ENCODE assay signal across 8 cellular contexts in the genomic region with DNA sequence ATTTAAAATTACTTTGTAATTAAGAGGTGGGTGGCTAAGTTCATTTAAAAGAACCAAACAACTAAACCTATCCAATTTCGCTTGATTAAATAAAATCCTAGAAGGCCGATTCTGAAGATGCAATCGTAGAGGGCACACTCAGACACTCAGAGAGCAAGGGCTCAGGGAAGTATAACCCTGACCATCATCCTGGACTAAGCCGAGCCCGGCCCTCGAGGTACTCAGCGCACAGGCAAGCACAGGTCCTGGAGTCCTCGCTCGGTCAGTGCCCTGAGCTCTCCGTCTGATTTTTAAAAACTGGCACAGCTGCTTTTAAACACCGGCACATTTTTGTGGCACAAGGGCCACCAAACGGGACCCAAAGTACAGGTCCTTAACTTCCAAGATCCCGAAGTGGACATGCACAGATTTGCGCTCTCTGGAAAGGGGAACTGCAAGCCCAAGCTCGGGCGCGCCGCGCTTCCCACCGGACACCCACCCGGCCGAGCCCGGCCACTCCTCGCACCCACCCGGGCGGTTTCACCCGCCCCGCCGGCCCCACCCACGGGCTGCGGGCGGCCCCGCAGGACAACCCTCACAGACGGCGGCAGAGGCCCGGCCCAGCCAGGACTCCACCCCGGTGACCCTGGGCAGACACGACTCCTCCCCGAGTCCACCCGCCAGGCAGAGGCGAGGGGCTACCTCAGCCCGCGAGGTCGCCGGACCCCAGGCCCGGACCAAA.
DNase-seq lines count a peak whose midpoint lies in the region; ATAC-seq and TF ChIP-seq lines count a peak whose summit lies in the region.
"Not testable (repeated sequence)": the region's sequence is repeated elsewhere in the genome, so short reads cannot be mapped to it uniquely, and the experiment has no call there.

No MANE protein-coding gene starts in this region.

- TF ChIP-seq EP300 in neural cell (conservative IDR thresholded peaks at IDR 0.05; ENCODE audit: poor library complexity, severe bottlenecking); suprapubic skin (IDR thresholded peaks at IDR 0.05): not testable (repeated sequence)

- not testable (repeated sequence) for H3F3A ChIP-seq in neural cell (ENCODE audit: insufficient read depth, low read length, poor library complexity, severe bottlenecking)

- peaks cover 0 to 11% (median 3%) of the 10 kb centered on the region in 9 donors for H3K4me1 ChIP-seq in heart right ventricle
- H3K4me1 ChIP-seq in suprapubic skin, result not testable (repeated sequence)

- not testable (repeated sequence) for H4K20me1 ChIP-seq in neural cell (ENCODE audit: insufficient read depth)

- H3K9ac ChIP-seq in neural cell (ENCODE audit: low read length), result peak overlapping the region; percentile 45

- peak overlapping the region; percentile 73 for H3K4me3 ChIP-seq in GM06990 (replicated peaks; ENCODE audit: low read depth, low read length)
- peak overlapping the region; percentile 52 for H3K4me3 ChIP-seq in astrocyte of the spinal cord (ENCODE audit: low read depth, low read length)
- peak overlapping the region; percentile 52 to 94 (median 74) for H3K4me3 ChIP-seq in heart right ventricle
- H3K4me3 ChIP-seq in neural cell (ENCODE audit: low read length), result peak overlapping the region; percentile 59
- H3K4me3 ChIP-seq in suprapubic skin, result peak overlapping the region; percentile 75

- H3K27me3 ChIP-seq in GM06990 (replicated peaks; ENCODE audit: control insufficient read depth, insufficient read depth, low read length); heart right ventricle; neural cell (ENCODE audit: insufficient read depth, low read depth, low read length); suprapubic skin: not testable (repeated sequence)

- H3K36me3 ChIP-seq in GM06990 (ENCODE audit: control insufficient read depth, insufficient read depth, low read length); heart right ventricle; neural cell (ENCODE audit: insufficient read depth, low read length); suprapubic skin: not testable (repeated sequence)

- in situ Hi-C loops in astrocyte of the spinal cord (cut with HindIII; ENCODE audit: low sequenced_read_pairs), result not testable (repeated sequence)

- not testable (repeated sequence) for H3K9me2 ChIP-seq in neural cell (ENCODE audit: insufficient read depth, low read length)

- not testable (repeated sequence) for H2AFZ ChIP-seq in neural cell (ENCODE audit: low read depth, low read length)

- peak; percentile 47 for ATAC-seq in GM21737 (IDR thresholded peaks at IDR 0.05; ENCODE audit: unreplicated experiment)
- peak; percentile 32 for ATAC-seq in HG03442 (IDR thresholded peaks at IDR 0.05; ENCODE audit: unreplicated experiment)
- peak; percentile 55 to 84 (median 72) for ATAC-seq in heart right ventricle

- 0 to 2% methylated on average over 14 to 18 of the region's 46 CpGs for WGBS in heart right ventricle, 2 donors
- no CpG with 5 or more reads among the region's 46 CpGs for WGBS in suprapubic skin

- H3K9me3 ChIP-seq in heart right ventricle; neural cell (ENCODE audit: low read length); suprapubic skin: not testable (repeated sequence)

- not testable (repeated sequence) for H3K79me2 ChIP-seq in neural cell (replicated peaks; ENCODE audit: insufficient read depth, low read length)

- intact Hi-C loops in heart right ventricle (cut with DNase I), result not testable (repeated sequence)

- H3K27ac ChIP-seq in VCaP (peak overlapping the region; percentile 40; the same call in 1 of the 2 replicates), heart right ventricle (peak overlapping the region in 9 of 10 donors; percentile 85 to 95 (median 91)), suprapubic skin (peak overlapping the region; percentile 85)
- H3K27ac ChIP-seq in neural cell (ENCODE audit: low read length), result not testable (repeated sequence)

- TF ChIP-seq CTCF in GM06990 (IDR thresholded peaks at IDR 0.05; ENCODE audit: insufficient read depth, low read length, poor library complexity, severe bottlenecking); VCaP (conservative IDR thresholded peaks at IDR 0.05); astrocyte of the spinal cord (IDR thresholded peaks at IDR 0.05; ENCODE audit: low read depth, low read length); heart right ventricle (IDR thresholded peaks at IDR 0.05); neural cell (IDR thresholded peaks at IDR 0.05; ENCODE audit: poor library complexity, severe bottlenecking); suprapubic skin (IDR thresholded peaks at IDR 0.05): not testable (repeated sequence)

- DNase-seq in GM06990 (ENCODE audit: extremely low read depth, insufficient read length) (peak; percentile 27), heart right ventricle (peak; percentile 34 to 64), suprapubic skin (ENCODE audit: low spot score in 2 of 2) (peak in 1 of 2 donors; percentile 84)
- DNase-seq in astrocyte of the spinal cord (ENCODE audit: low read depth, low spot score), result not testable (repeated sequence)

- TF ChIP-seq POLR2A in suprapubic skin (IDR thresholded peaks at IDR 0.05), result not testable (repeated sequence)

- H3K4me2 ChIP-seq in neural cell (ENCODE audit: low read length), result not testable (repeated sequence)

- TF ChIP-seq RAD21 in neural cell (conservative IDR thresholded peaks at IDR 0.05), result not testable (repeated sequence)
